In genomic region chr19:54953345-54953713, GRCh38 we compare ENCODE assay signal across 13 cellular contexts. TPM values are rescaled to one million over a fixed set of nuclear protein-coding genes. Genes with fewer than 3 reads are reported as not detected.
"Had no signal": no experiment of that assay in that cellular context is flagged by ENCODE, and none has a peak within 500 bp of the region (broad histone marks: within the 10 kb centered on the region; RNA-seq: fewer than 3 reads in every experiment).

No MANE protein-coding gene starts in this region.

RNA-seq across cellular contexts. Expression of gene NLRP7, which starts 6.0 kb away (rescaled TPM):
- total RNA-seq: activated CD4-positive, alpha-beta T cell treated with anti-CD3 and anti-CD28 coated beads for 36 hours; activated CD4-positive, alpha-beta T cell treated with anti-CD3 and anti-CD28 coated beads, Interleukin-2, amount 10 ng/mL, durations not matched to agents 7 days and 5 days; activated CD8-positive, alpha-beta T cell treated with anti-CD3 and anti-CD28 coated beads, Interleukin-2, amount 10 ng/mL, durations not matched to agents 7 days and 5 days; activated naive CD8-positive, alpha-beta T cell treated with anti-CD3 and anti-CD28 coated beads, Interleukin-2, amount 10 ng/mL, durations not matched to agents 7 days and 5 days; activated T-helper 2 cell treated with anti-CD3 and anti-CD28 coated beads, Interferon-gamma antibody, Interleukin-2, Interleukin-4, amounts not matched to agents 10 μg/mL and 5 μg/mL and 100 μg/mL, durations not matched to agents 14 hours and 24 hours and 36 hours; ascending aorta; body of pancreas; breast epithelium; cardiac septum; Peyer's patch; SJSA1 had no signal
- polyA plus RNA-seq: adipose tissue, SK-N-SH had no signal

RNA-seq across cellular contexts. Expression of gene NLRP2, which starts 12.8 kb away (rescaled TPM):
- total RNA-seq: ascending aorta, SJSA1 had no signal

RNA-seq across cellular contexts. Expression of gene NCR1, which starts 47.4 kb away (rescaled TPM):
- total RNA-seq: activated CD4-positive, alpha-beta T cell treated with anti-CD3 and anti-CD28 coated beads for 36 hours; activated CD4-positive, alpha-beta T cell treated with anti-CD3 and anti-CD28 coated beads, Interleukin-2, amount 10 ng/mL, durations not matched to agents 7 days and 5 days; activated T-helper 2 cell treated with anti-CD3 and anti-CD28 coated beads, Interferon-gamma antibody, Interleukin-2, Interleukin-4, amounts not matched to agents 10 μg/mL and 5 μg/mL and 100 μg/mL, durations not matched to agents 14 hours and 24 hours and 36 hours; ascending aorta; body of pancreas; cardiac septum; SJSA1 had no signal
- polyA plus RNA-seq: SK-N-SH had no signal
